20 cellular contexts compared by ENCODE assay signal in the genomic region with DNA sequence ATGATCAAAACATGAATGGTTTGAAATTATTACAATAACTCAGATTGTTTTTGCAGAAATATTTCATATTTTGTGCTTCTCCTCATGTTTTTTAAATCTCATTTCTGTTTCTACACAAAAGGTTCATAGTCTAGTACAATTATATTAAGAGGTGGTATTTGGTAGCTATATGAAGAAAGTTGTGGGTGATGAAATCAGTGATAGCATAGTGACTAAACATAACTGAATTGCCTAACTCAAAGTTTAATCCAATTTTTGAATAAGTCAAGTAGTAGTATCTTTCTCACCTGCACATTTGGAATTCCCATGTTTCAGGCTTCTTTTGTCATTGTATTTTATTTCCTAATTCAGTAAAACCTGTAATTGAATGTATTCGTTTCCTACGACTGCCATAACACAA.
"Had no signal": no experiment of that assay in that cellular context is flagged by ENCODE, and none has a peak within 500 bp of the region (broad histone marks: within the 10 kb centered on the region; RNA-seq: fewer than 3 reads in every experiment).

No MANE protein-coding gene starts in this region.

- H3K4me1 ChIP-seq: Peyer's patch had no signal

- H3K27ac ChIP-seq: PC-9, Peyer's patch had no signal

- H3K9ac ChIP-seq: SK-N-SH had no signal

- H3K9me3 ChIP-seq: MG63, Peyer's patch, SK-N-SH had no signal

- H3K27me3 ChIP-seq: MG63, Peyer's patch had no signal

- H2AFZ ChIP-seq: PC-9 had no signal

- H3K36me3 ChIP-seq: MG63, Peyer's patch had no signal

- H3K4me2 ChIP-seq: PC-9, SK-N-SH had no signal

- H3K4me3 ChIP-seq: MG63, PC-9, Peyer's patch had no signal

- DNase-seq: KBM-7; MG63; NCI-H1092; NCI-H1105 treated with DMSO at 0.1 percent for 48 hours; NCI-H1417 treated with DMSO at 0.1 percent for 48 hours; NCI-H146; NCI-H1694 treated with DMSO at 0.1 percent for 48 hours; NCI-H1930; NCI-H2081; NCI-H2107; NCI-H2227 treated with DMSO at 0.1 percent for 48 hours; NCI-H524 treated with DMSO at 0.1 percent for 48 hours; NCI-H69; NCI-H774; NK-92 treated with Interleukin-12 subunit alpha and Interleukin-12 subunit beta, amount 100 ng/mL, for 24 hours; PC-9; Peyer's patch; SHP77; SK-N-SH; SW 1271 had no signal
